Comparison of ENCODE assay signal across 17 cellular contexts in the genomic region with DNA sequence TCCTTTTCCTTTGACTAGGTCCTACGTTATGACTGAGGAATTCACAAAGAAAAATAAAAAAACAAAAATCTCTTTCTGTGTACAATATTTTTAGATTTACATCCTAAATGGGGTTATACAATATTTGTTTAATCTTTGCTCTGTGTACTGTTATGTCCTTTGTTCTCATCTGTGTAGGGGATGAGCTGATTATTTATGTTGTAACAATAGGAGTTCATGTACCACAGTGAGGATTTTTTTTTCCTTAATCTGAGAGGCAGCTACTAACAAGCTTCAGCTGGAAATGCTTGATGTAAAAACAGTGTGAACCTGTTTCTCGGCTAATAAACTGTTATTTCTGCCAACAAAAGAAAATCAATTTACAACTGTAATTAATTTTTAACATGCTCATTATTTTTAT.
"Had no signal": no experiment of that assay in that cellular context is flagged by ENCODE, and none has a peak within 500 bp of the region (broad histone marks: within the 10 kb centered on the region; RNA-seq: fewer than 3 reads in every experiment).

No MANE protein-coding gene starts in this region.

- DNase-seq: effector CD4-positive, alpha-beta T cell; endodermal cell; erythroblast; heart left ventricle; hippocampal formation; kidney glomerular epithelial cell; mesendoderm; naive thymus-derived CD4-positive, alpha-beta T cell; nephron progenitor cell; posterior cingulate gyrus; sigmoid colon; stimulated activated CD4-positive, alpha-beta T cell treated with anti-CD3 and anti-CD28 coated beads, Interleukin-2, amount 100 ng/mL, for 24 hours; stimulated activated CD4-positive, alpha-beta T cell treated with anti-CD3 and anti-CD28 coated beads, Interleukin-4, amount 100 ng/mL, for 4 hours; stimulated activated naive B cell treated with anti-CD40 and anti-IgM and Interleukin-4, amounts not matched to agents 10 μg/mL and 1 μg/mL and 100 μg/mL, for 72 hours; stimulated activated naive CD8-positive, alpha-beta T cell treated with anti-CD3 and anti-CD28 coated beads, Interleukin-15, amount 100 ng/mL, for 72 hours; testis; upper lobe of right lung had no signal
